Comparison of ENCODE assay signal across 17 cellular contexts in genomic region chr7:82701941-82702340, GRCh38.
DNase-seq lines count a peak whose midpoint lies in the region; ATAC-seq, FAIRE-seq and TF ChIP-seq lines count a peak whose summit lies in the region.
"Had no signal": no experiment of that assay in that cellular context is flagged by ENCODE, and none has a peak within 500 bp of the region (broad histone marks: within the 10 kb centered on the region; RNA-seq: fewer than 3 reads in every experiment).

No MANE protein-coding gene starts in this region.

- H3K27me3 Mint-ChIP-seq in Caco-2 (ENCODE audit: insufficient read depth, unreplicated experiment) = peaks cover 3% of the 10 kb centered on the region
- H3K27me3 Mint-ChIP-seq: CD4-positive, alpha-beta memory T cell had no signal

- TF ChIP-seq RAD21 in SK-N-SH (IDR thresholded peaks at IDR 0.05; ENCODE audit: low read length) = no peak

- no peaks in the 10 kb centered on the region for H3K27me3 ChIP-seq in SK-N-SH (ENCODE audit: insufficient read depth)
- no peaks in the 10 kb centered on the region for H3K27me3 ChIP-seq in adipocyte (replicated peaks; ENCODE audit: control insufficient read depth, insufficient read depth, low read length)
- H3K27me3 ChIP-seq in Caco-2 (replicated peaks; ENCODE audit: control insufficient read depth, insufficient read depth, low read length) = no peaks in the 10 kb centered on the region
- H3K27me3 ChIP-seq: BLaER1, Peyer's patch had no signal

- BruUV-seq in Caco-2 (replicated peaks; lab: Mats Ljungman, UMichigan) = no TSS peak

- H2AFZ ChIP-seq in SK-N-SH (ENCODE audit: low read depth) = no peak overlapping the region

- DNase-seq in SK-N-SH = no peak
- peak; percentile 31 for DNase-seq in adipocyte (ENCODE audit: low read depth)
- DNase-seq in fibroblast of peridontal ligament (ENCODE audit: extremely low read depth) = peak; percentile 89
- DNase-seq in GM19239 (ENCODE audit: insufficient read length, low spot score) = no peak
- no peak for DNase-seq in Caco-2
- DNase-seq in NCI-H146 (lab: John Stamatoyannopoulos, UW) = no peak
- DNase-seq: Calu3; CD4-positive, alpha-beta memory T cell; H9; NCI-H1092 treated with DMSO at 0.1 percent for 48 hours; NCI-H2081; Peyer's patch had no signal

- no peak overlapping the region for H3K27ac ChIP-seq in SK-N-SH (ENCODE audit: low read depth in 2 of 2, low read length in 1 of 2)
- H3K27ac ChIP-seq: 22Rv1, BLaER1, Peyer's patch had no signal

- no peak overlapping the region for H3K4me2 ChIP-seq in SK-N-SH
- H3K4me2 ChIP-seq: BLaER1 had no signal

- H3K27ac Mint-ChIP-seq in Caco-2 (ENCODE audit: unreplicated experiment) = no peak overlapping the region
- H3K27ac Mint-ChIP-seq: CD4-positive, alpha-beta memory T cell; H9 had no signal

- no peak for TF ChIP-seq EP300 in SK-N-SH (IDR thresholded peaks at IDR 0.05; ENCODE audit: borderline replicate concordance in 1 of 2, low read depth in 1 of 2, low read length in 1 of 2)

- peaks cover 9% of the 10 kb centered on the region for H3K4me1 Mint-ChIP-seq in Caco-2 (ENCODE audit: low read depth, unreplicated experiment)
- H3K4me1 Mint-ChIP-seq: CD4-positive, alpha-beta memory T cell had no signal

- H3K36me3 ChIP-seq in SK-N-SH (replicated peaks in 1 of 2; ENCODE audit: control insufficient read depth in 1 of 2, insufficient read depth in 2 of 2, low read length in 1 of 2) (no peaks in the 10 kb centered on the region), adipocyte (ENCODE audit: control insufficient read depth, insufficient read depth, low read length, severe bottlenecking) (no peaks in the 10 kb centered on the region), Caco-2 (ENCODE audit: control insufficient read depth, insufficient read depth, low read length) (no peaks in the 10 kb centered on the region)
- H3K36me3 ChIP-seq: BLaER1, Peyer's patch had no signal

- intact Hi-C loops in Caco-2 (cut with micrococcal nuclease; ENCODE audit: unreplicated experiment) = no loop called here

- no peaks in the 10 kb centered on the region for H3K36me3 Mint-ChIP-seq in Caco-2 (ENCODE audit: insufficient read depth, unreplicated experiment)
- H3K36me3 Mint-ChIP-seq: CD4-positive, alpha-beta memory T cell had no signal

- H3K9me2 ChIP-seq in SK-N-SH = no peaks in the 10 kb centered on the region

- WGBS in SK-N-SH (ENCODE audit: low lambda C conversion rate) = 64% methylated on average over 1 of the region's 1 CpG

- POLR2A ChIA-PET in SK-N-SH (lab: Yijun Ruan, JAX) = no interaction called here
- POLR2A ChIA-PET in Caco-2 (lab: Charles Lee) = no interaction called here

- no peak for FAIRE-seq in GM19239 (lab: Jason Lieb, UNC)

- H3K9ac ChIP-seq in SK-N-SH (no peak overlapping the region), adipocyte (ENCODE audit: low read length) (no peak overlapping the region)
- H3K9ac ChIP-seq: BLaER1 had no signal

- TF ChIP-seq CTCF in SK-N-SH (IDR thresholded peaks at IDR 0.05) (no peak), Caco-2 (IDR thresholded peaks at IDR 0.05; ENCODE audit: insufficient read depth in 1 of 2, low read depth in 1 of 2, low read length in 1 of 2, severe bottlenecking in 1 of 2, unreplicated experiment in 1 of 2) (no peak)

- no peak overlapping the region for H3K4me3 Mint-ChIP-seq in Caco-2 (ENCODE audit: unreplicated experiment)
- H3K4me3 Mint-ChIP-seq: CD4-positive, alpha-beta memory T cell; H9 had no signal

- no peak overlapping the region for H3K4me3 ChIP-seq in SK-N-SH (ENCODE audit: low read depth in 2 of 2, low read length in 1 of 2)
- no peak overlapping the region for H3K4me3 ChIP-seq in adipocyte (ENCODE audit: low read length)
- H3K4me3 ChIP-seq in Caco-2 (ENCODE audit: low read depth, low read length) = no peak overlapping the region
- H3K4me3 ChIP-seq: BLaER1, Peyer's patch had no signal

- ATAC-seq in SK-N-SH treated with all-trans-retinoic acid at 6 μM for 48 hours (no peak), GM21526 (IDR thresholded peaks at IDR 0.05; ENCODE audit: low FRiP score, unreplicated experiment) (no peak)
- ATAC-seq: Right ventricle myocardium inferior had no signal

- peaks cover 5% of the 10 kb centered on the region for H3F3A ChIP-seq in SK-N-SH (replicated peaks; ENCODE audit: insufficient read depth)

- CTCF ChIA-PET in SK-N-SH (lab: Yijun Ruan, JAX) (interaction anchor here (1.2 to 2.6 kb wide), 3 partner anchors 12 to 28 kb away, joined by 3 to 8 read pairs (median 3); no protein-coding TSS in a partner anchor), Caco-2 (lab: Charles Lee) (no interaction called here)

- H3K9me3 ChIP-seq in SK-N-SH (no peaks in the 10 kb centered on the region), adipocyte (ENCODE audit: control insufficient read depth, low read length) (no peaks in the 10 kb centered on the region), Caco-2 (no peaks in the 10 kb centered on the region)
- H3K9me3 ChIP-seq: BLaER1, Peyer's patch had no signal

- H3K4me1 ChIP-seq in SK-N-SH (ENCODE audit: control insufficient read depth in 1 of 2, insufficient read depth in 2 of 2, low read depth in 1 of 2, low read length in 1 of 2) (peaks cover 3 to 35% of the 10 kb centered on the region in 2 experiments; a peak in 2 of 4 replicates), adipocyte (ENCODE audit: control insufficient read depth, insufficient read depth, low read length) (peaks cover 2% of the 10 kb centered on the region), Caco-2 (peaks cover 19% of the 10 kb centered on the region)
- H3K4me1 ChIP-seq: BLaER1 had no signal

- H3K79me2 ChIP-seq in SK-N-SH (ENCODE audit: insufficient read depth) = no peaks in the 10 kb centered on the region

- H3K9me3 Mint-ChIP-seq in Caco-2 (ENCODE audit: unreplicated experiment) = no peaks in the 10 kb centered on the region
- H3K9me3 Mint-ChIP-seq: H9 had no signal

- H4K20me1 ChIP-seq in SK-N-SH (ENCODE audit: insufficient read depth) = no peaks in the 10 kb centered on the region
- H4K20me1 ChIP-seq: BLaER1 had no signal

TF ChIP-seq in SK-N-SH, 30 proteins besides CTCF, POLR2A, EP300 and RAD21:
- TF ChIP-seq TCF12 (IDR thresholded peaks at IDR 0.05) = peak; percentile 34
- TF ChIP-seq MEF2A (IDR thresholded peaks at IDR 0.05; ENCODE audit: borderline replicate concordance, low read depth) = 0 out of 2 replicates have a peak, but pooled peaks have one; percentile 18
- TF ChIP-seq MXI1 (IDR thresholded peaks at IDR 0.05; ENCODE audit: low read depth, low read length) = no peak

TF ChIP-seq in SK-N-SH treated with all-trans-retinoic acid at 6 μM for 48 hours, 23 proteins besides CTCF, POLR2A, EP300 and RAD21:
- no peak for TF ChIP-seq RARB (CRISPR knock-in tag; IDR thresholded peaks at IDR 0.05)

Comparison
In these comparisons a context has a peak if more than half of its experiments do, and no peak if none do; other contexts are left out.
1. DNase-seq: peak in adipocyte (single experiment) and fibroblast of peridontal ligament (single experiment); none in SK-N-SH (single experiment), GM19239 (single experiment), Caco-2 (0 of 2) and NCI-H146 (single experiment).